1 cellular context compared by ENCODE assay signal in the genomic region with DNA sequence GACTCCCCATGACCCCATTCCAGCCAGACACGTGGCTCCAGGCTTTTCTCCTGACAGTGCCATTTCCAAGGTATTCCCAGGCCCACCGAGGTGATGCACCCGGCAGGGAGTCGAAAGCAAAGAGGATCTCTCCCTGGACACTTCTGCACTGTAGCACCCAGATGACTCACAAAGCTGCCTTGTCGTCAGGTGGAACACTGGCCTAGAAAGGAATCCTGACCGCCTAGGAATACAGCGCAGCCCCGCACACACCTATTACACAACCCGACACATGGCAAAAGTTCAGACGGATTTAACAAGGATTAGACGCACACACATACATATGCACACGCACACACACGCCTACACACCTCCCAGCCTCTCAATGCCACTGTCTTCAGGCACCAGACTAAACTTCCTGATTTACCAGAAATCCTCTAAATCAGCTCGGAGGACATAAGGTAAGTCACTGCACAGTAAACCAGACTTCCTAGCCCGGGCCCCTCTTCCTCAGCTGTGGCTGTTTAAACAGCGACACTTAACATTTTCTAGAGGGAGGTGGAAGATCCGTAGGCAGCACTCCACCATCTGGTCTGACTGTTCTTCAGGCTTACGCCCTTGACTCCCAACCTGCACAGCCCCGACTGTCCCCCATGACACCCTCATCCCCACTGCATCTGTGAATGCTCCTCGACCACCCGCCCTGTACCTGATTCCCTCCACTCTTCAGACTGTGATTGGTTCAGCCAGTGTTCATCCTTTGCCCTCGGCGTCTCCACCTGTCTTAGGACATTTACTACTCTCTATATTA.
TF ChIP-seq lines count a peak whose summit lies in the region.

No MANE protein-coding gene starts in this region.

TF ChIP-seq in H1, 55 proteins besides CTCF, POLR2A, EP300 and RAD21:
- TF ChIP-seq GTF2F1 (IDR thresholded peaks at IDR 0.05; ENCODE audit: borderline replicate concordance, low read depth, low read length) = no peak
- TF ChIP-seq SP4 (IDR thresholded peaks at IDR 0.05; ENCODE audit: low read length) = no peak
- TF ChIP-seq ZNF274 (IDR thresholded peaks at IDR 0.05; ENCODE audit: borderline replicate concordance, extremely low read depth, low read length) = no peak
- TF ChIP-seq CHD2 (IDR thresholded peaks at IDR 0.05; ENCODE audit: low read length) = no peak
- no peak for TF ChIP-seq NRF1 (IDR thresholded peaks at IDR 0.05; ENCODE audit: low read depth, low read length)
